Comparison of ENCODE assay signal across 8 cellular contexts in the genomic region with DNA sequence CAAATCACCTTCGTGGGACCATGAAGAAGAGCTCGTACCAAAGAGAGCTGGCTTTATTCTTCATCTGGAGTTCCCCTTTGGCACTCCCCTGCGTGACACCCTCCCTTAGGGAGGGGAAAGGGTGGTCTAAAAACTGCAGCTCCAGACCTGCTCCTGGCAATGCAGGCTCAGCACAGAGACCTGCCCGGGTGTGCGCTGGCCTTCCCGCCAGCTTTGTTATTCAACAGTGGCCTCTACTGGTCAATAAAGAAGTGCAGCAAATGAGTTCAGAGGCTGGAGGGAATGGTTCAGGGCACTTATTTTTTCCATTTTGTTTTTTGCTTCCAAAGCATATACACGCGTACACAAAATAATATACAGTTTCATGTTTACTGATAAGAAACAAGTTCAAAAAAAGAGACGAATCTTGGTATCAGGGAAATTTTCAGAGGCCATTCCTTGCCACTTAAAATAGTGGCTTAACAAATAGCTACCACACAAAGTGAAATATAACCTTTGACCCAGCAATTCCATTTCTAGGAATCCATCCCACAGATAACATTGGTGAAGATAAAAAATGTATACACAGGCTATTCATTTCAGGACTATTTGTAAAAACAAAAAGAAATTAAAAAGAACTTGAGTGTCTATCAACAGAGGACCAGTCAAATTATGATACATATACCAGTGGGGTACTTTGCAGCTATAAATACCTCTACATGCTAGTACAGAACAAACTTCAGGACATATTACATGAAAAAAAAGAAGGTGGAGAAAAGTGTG. TPM values are rescaled to one million over a fixed set of nuclear protein-coding genes. Genes with fewer than 3 reads are reported as not detected.
DNase-seq lines count a peak whose midpoint lies in the region; ATAC-seq and TF ChIP-seq lines count a peak whose summit lies in the region.

No MANE protein-coding gene starts in this region.

- H3K27me3 Mint-ChIP-seq in activated T-helper 17 cell treated with anti-CD3 and anti-CD28 coated beads, Interleukin-2, amount 50 U/mL, for 72 hours, result no peaks in the 10 kb centered on the region

- H3K9me2 ChIP-seq in OCI-LY7 (ENCODE audit: insufficient read depth, low read length), result no peaks in the 10 kb centered on the region

- H4K20me1 ChIP-seq in OCI-LY7 (ENCODE audit: insufficient read depth, low read length) (peaks cover 22% of the 10 kb centered on the region; the same call in 1 of the 2 replicates), osteoblast (ENCODE audit: insufficient read depth, low read length) (peaks cover 64% of the 10 kb centered on the region)

- no peaks in the 10 kb centered on the region for H3K27me3 ChIP-seq in osteoblast (ENCODE audit: insufficient read depth, low read length)

- H3K4me2 ChIP-seq in OCI-LY7 (ENCODE audit: low read length) (no peak overlapping the region; the same call in 1 of the 2 replicates), osteoblast (ENCODE audit: insufficient read depth, low read length) (no peak overlapping the region)

- H3K36me3 ChIP-seq in OCI-LY7 (ENCODE audit: insufficient read depth, low read length) (peaks cover 91% of the 10 kb centered on the region), osteoblast (ENCODE audit: insufficient read depth, low read length) (peaks cover 23% of the 10 kb centered on the region)

- H2AFZ ChIP-seq in OCI-LY7 (ENCODE audit: low read length) (no peak overlapping the region), osteoblast (ENCODE audit: low read length) (no peak overlapping the region)

- H3K4me3 ChIP-seq in OCI-LY7 (ENCODE audit: low read depth, low read length, poor library complexity, severe bottlenecking) (no peak overlapping the region), foreskin fibroblast (ENCODE audit: low read depth in 1 of 2, low read length in 2 of 2) (no peak overlapping the region), osteoblast (ENCODE audit: insufficient read depth, low read length) (no peak overlapping the region)

- TF ChIP-seq EP300 in Ishikawa (IDR thresholded peaks at IDR 0.05; ENCODE audit: borderline replicate concordance), result no peak

- H3K9me3 Mint-ChIP-seq in activated T-helper 17 cell treated with anti-CD3 and anti-CD28 coated beads, Interleukin-2, amount 50 U/mL, for 72 hours, result no peaks in the 10 kb centered on the region

- H3K9me3 ChIP-seq in OCI-LY7 (ENCODE audit: low read length) (no peaks in the 10 kb centered on the region), osteoblast (ENCODE audit: low read depth, low read length) (no peaks in the 10 kb centered on the region)

- H3K4me3 Mint-ChIP-seq in activated T-helper 17 cell treated with anti-CD3 and anti-CD28 coated beads, Interleukin-2, amount 50 U/mL, for 72 hours, result peak overlapping the region; percentile 25

- intact Hi-C loops in OCI-LY7 (cut with micrococcal nuclease; ENCODE audit: unreplicated experiment), result loop anchor here (1.0 to 10.0 kb wide), 2 partner anchors 283 to 331 kb away; no protein-coding TSS in a partner anchor

- BruUV-seq in OCI-LY7 (replicated peaks; lab: Mats Ljungman, UMichigan), result no TSS peak

- TF ChIP-seq CTCF in 22Rv1 (IDR thresholded peaks at IDR 0.05), result peak; percentile 92
- TF ChIP-seq CTCF in GM10266 (IDR thresholded peaks at IDR 0.05; ENCODE audit: control insufficient read depth, insufficient read depth, low read depth, missing control alignments), result peak; percentile 77
- TF ChIP-seq CTCF in OCI-LY7 (conservative IDR thresholded peaks at IDR 0.05; ENCODE audit: low read length), result peak; percentile 85
- TF ChIP-seq CTCF in foreskin fibroblast (IDR thresholded peaks at IDR 0.05; ENCODE audit: low read depth, low read length), result peak; percentile 70
- peak; percentile 83 for TF ChIP-seq CTCF in osteoblast (IDR thresholded peaks at IDR 0.05; ENCODE audit: extremely low read depth, low read depth, low read length)

- CTCF ChIA-PET in OCI-LY7 (lab: Charles Lee; ENCODE audit: unreplicated experiment), result no interaction called here

- peaks cover 27% of the 10 kb centered on the region for H3K4me1 ChIP-seq in OCI-LY7 (ENCODE audit: insufficient read depth, low read length, poor library complexity, severe bottlenecking)
- H3K4me1 ChIP-seq in osteoblast (ENCODE audit: insufficient read depth, low read length), result peaks cover 8% of the 10 kb centered on the region

- peaks cover 82% of the 10 kb centered on the region for H3K36me3 Mint-ChIP-seq in activated T-helper 17 cell treated with anti-CD3 and anti-CD28 coated beads, Interleukin-2, amount 50 U/mL, for 72 hours (ENCODE audit: low read depth)

- ATAC-seq in activated T-helper 17 cell treated with anti-CD3 and anti-CD28 coated beads, Interleukin-2, amount 50 U/mL, for 72 hours (replicated peaks), result peak; percentile 93
- ATAC-seq in GM21723 (IDR thresholded peaks at IDR 0.05; ENCODE audit: unreplicated experiment), result no peak

- peak; percentile 80 for TF ChIP-seq RAD21 in Ishikawa (IDR thresholded peaks at IDR 0.05; ENCODE audit: low read depth)

- DNase-seq in GM10266 (ENCODE audit: extremely low spot score) (peak; percentile 84), OCI-LY7 (ENCODE audit: low spot score) (peak; percentile 52), foreskin fibroblast (peak in 1 of 2 donors; percentile 82), osteoblast (ENCODE audit: insufficient read length, low spot score, missing footprints) (peak; percentile 92)

- H3K27ac Mint-ChIP-seq in activated T-helper 17 cell treated with anti-CD3 and anti-CD28 coated beads, Interleukin-2, amount 50 U/mL, for 72 hours, result peak overlapping the region; percentile 71

- H3K79me2 ChIP-seq in OCI-LY7 (ENCODE audit: insufficient read depth, low read depth, low read length) (peaks cover 98% of the 10 kb centered on the region), osteoblast (ENCODE audit: insufficient read depth, low read length) (peaks cover 95% of the 10 kb centered on the region)

- peaks cover 26% of the 10 kb centered on the region for H3K4me1 Mint-ChIP-seq in activated T-helper 17 cell treated with anti-CD3 and anti-CD28 coated beads, Interleukin-2, amount 50 U/mL, for 72 hours

- POLR2A ChIA-PET in OCI-LY7 (lab: Charles Lee), result interaction anchor here (0.7 to 1.0 kb wide), 3 partner anchors 10 to 82 kb away, joined by 3 read pairs; partner anchors contain the start of gene PTTG1IP

- H3K27ac ChIP-seq in 22Rv1, result no peak overlapping the region
- H3K27ac ChIP-seq in OCI-LY7 (ENCODE audit: low read depth, low read length, poor library complexity, severe bottlenecking), result no peak overlapping the region
- H3K27ac ChIP-seq in osteoblast (ENCODE audit: low read depth, low read length), result no peak overlapping the region

TF ChIP-seq in Ishikawa, 13 proteins besides CTCF, POLR2A, EP300 and RAD21:
- TF ChIP-seq ZBTB7A (IDR thresholded peaks at IDR 0.05; ENCODE audit: low read depth), result no peak
- TF ChIP-seq NFIC (IDR thresholded peaks at IDR 0.05), result no peak
- no peak for TF ChIP-seq YY1 (IDR thresholded peaks at IDR 0.05; ENCODE audit: low read depth)
- no peak for TF ChIP-seq FOXM1 (IDR thresholded peaks at IDR 0.05; ENCODE audit: borderline replicate concordance, low read depth)
- TF ChIP-seq CREB1 (IDR thresholded peaks at IDR 0.05; ENCODE audit: low read depth), result no peak
- no peak for TF ChIP-seq EGR1 (IDR thresholded peaks at IDR 0.05)
- no peak for TF ChIP-seq TEAD4 (IDR thresholded peaks at IDR 0.05)
- no peak for TF ChIP-seq TCF12 (IDR thresholded peaks at IDR 0.05; ENCODE audit: low read depth)
- no peak for TF ChIP-seq TAF1 (IDR thresholded peaks at IDR 0.05; ENCODE audit: low read depth)

RNA-seq across cellular contexts. Expression of gene UBE2G2, which starts 8.2 kb away (rescaled TPM):
- total RNA-seq in OCI-LY7 (2014; rRNA removed; shearing (Covaris generic)), result 104 and 121 TPM in 2 replicates
- total RNA-seq in OCI-LY7 (2022) (137 and 141 TPM in 2 replicates), osteoblast (75.3 and 94.3 TPM in 2 replicates)
- total RNA-seq in activated T-helper 17 cell treated with anti-CD3 and anti-CD28 coated beads, Interleukin-2, amount 50 U/mL, for 72 hours, result 100 to 1,000 TPM in 1 of 2 donors, 10 to 100 TPM in 1; 88.9 to 136 TPM

RNA-seq across cellular contexts. Expression of gene SUMO3, which starts 24.4 kb away (rescaled TPM):
- total RNA-seq in OCI-LY7 (2014; rRNA removed; shearing (Covaris generic)), result 59.5 and 60.3 TPM in 2 replicates
- total RNA-seq in OCI-LY7 (2022), result 85.5 and 94.6 TPM in 2 replicates
- 10 to 100 TPM; 52.6 to 86.2 TPM for total RNA-seq in activated T-helper 17 cell treated with anti-CD3 and anti-CD28 coated beads, Interleukin-2, amount 50 U/mL, for 72 hours
- 80.7 and 82.8 TPM in 2 replicates for total RNA-seq in osteoblast
